In genomic region chr3:81684739-81685395, GRCh38 we compare ENCODE assay signal across 16 cellular contexts.
DNase-seq lines count a peak whose midpoint lies in the region; ATAC-seq and TF ChIP-seq lines count a peak whose summit lies in the region.
"Had no signal": no experiment of that assay in that cellular context is flagged by ENCODE, and none has a peak within 500 bp of the region (broad histone marks: within the 10 kb centered on the region; RNA-seq: fewer than 3 reads in every experiment).

No MANE protein-coding gene starts in this region.

- no peaks in the 10 kb centered on the region for H3F3A ChIP-seq in GM23338 (replicated peaks; ENCODE audit: low read depth)

- no peaks in the 10 kb centered on the region for H3K36me3 ChIP-seq in GM23338 (ENCODE audit: insufficient read depth)
- peaks cover 0 to 27% of the 10 kb centered on the region in 2 donors for H3K36me3 ChIP-seq in gastrocnemius medialis

- H3K27me3 ChIP-seq in GM23338 (ENCODE audit: insufficient read depth) = no peaks in the 10 kb centered on the region
- H3K27me3 ChIP-seq in gastrocnemius medialis = no peaks in the 10 kb centered on the region

- no peak for TF ChIP-seq POLR2A in gastrocnemius medialis (IDR thresholded peaks at IDR 0.05)

- intact Hi-C loops in gastrocnemius medialis (cut with DNase I; ENCODE audit: low total_unique reads) = no loop called here

- no peak overlapping the region for H2AFZ ChIP-seq in GM23338

- no peaks in the 10 kb centered on the region for H3K9me3 Mint-ChIP-seq in GM23338
- H3K9me3 Mint-ChIP-seq: activated CD4-positive, alpha-beta memory T cell treated with anti-CD3 and anti-CD28 coated beads for 36 hours had no signal

- TF ChIP-seq CTCF in GM23338 (conservative IDR thresholded peaks at IDR 0.05; ENCODE audit: low read depth in 2 of 2) (no peak), foreskin fibroblast (IDR thresholded peaks at IDR 0.05; ENCODE audit: low read depth, low read length) (no peak), gastrocnemius medialis (IDR thresholded peaks at IDR 0.05 in 4 of 5, conservative IDR thresholded peaks at IDR 0.05 in 1 of 5) (no peak)

- H3K27ac ChIP-seq in GM23338 (ENCODE audit: low read depth) (no peak overlapping the region), gastrocnemius medialis (peak overlapping the region in 3 of 4 donors; percentile 29 to 79 (median 50))
- H3K27ac ChIP-seq: coronary artery had no signal

- H3K9me2 ChIP-seq in GM23338 (ENCODE audit: insufficient read depth) = no peaks in the 10 kb centered on the region

- no peaks in the 10 kb centered on the region for H3K27me3 Mint-ChIP-seq in GM23338 (ENCODE audit: insufficient read depth, low read depth, poor library complexity)
- H3K27me3 Mint-ChIP-seq: activated CD4-positive, alpha-beta memory T cell treated with anti-CD3 and anti-CD28 coated beads for 36 hours; progenitor cell of endocrine pancreas had no signal

- H4K20me1 ChIP-seq in GM23338 (replicated peaks; ENCODE audit: insufficient read depth) = no peaks in the 10 kb centered on the region

- H3K27ac Mint-ChIP-seq in GM23338 = peak overlapping the region; percentile 15; the same call in 1 of the 2 replicates
- H3K27ac Mint-ChIP-seq: activated CD4-positive, alpha-beta memory T cell treated with anti-CD3 and anti-CD28 coated beads for 36 hours; mesothelial cell of epicardium; progenitor cell of endocrine pancreas had no signal

- H3K9me3 ChIP-seq in gastrocnemius medialis = no peaks in the 10 kb centered on the region

- ATAC-seq in GM23338 (no peak), gastrocnemius medialis (peak; percentile 79 to 91), HG03460 (IDR thresholded peaks at IDR 0.05; ENCODE audit: unreplicated experiment) (no peak)

- no peaks in the 10 kb centered on the region for H3K4me1 Mint-ChIP-seq in GM23338
- H3K4me1 Mint-ChIP-seq: mesothelial cell of epicardium had no signal

- DNase-seq in GM23338 (ENCODE audit: low spot score) (no peak), RKO (ENCODE audit: low spot score) (peak; percentile 32), foreskin fibroblast (peak; percentile 10 to 41), gastrocnemius medialis (peak in 1 of 2 donors; percentile 19), NCI-H2107 treated with DMSO at 0.1 percent for 48 hours (lab: John Stamatoyannopoulos, UW; ENCODE audit: unreplicated experiment) (no peak), NCI-H345 treated with DMSO at 0.1 percent for 48 hours (lab: John Stamatoyannopoulos, UW; ENCODE audit: unreplicated experiment) (no peak)
- DNase-seq: activated CD4-positive, alpha-beta memory T cell treated with anti-CD3 and anti-CD28 coated beads for 36 hours; activated naive CD4-positive, alpha-beta T cell treated with Interleukin-2 at 50 U/mL for 16 hours; DMS 273 treated with DMSO at 0.1 percent for 48 hours; NCI-H1092 treated with DMSO at 0.1 percent for 48 hours; NCI-H774; SW 1271 had no signal

- no peak overlapping the region for H3K4me3 Mint-ChIP-seq in GM23338
- H3K4me3 Mint-ChIP-seq: activated CD4-positive, alpha-beta memory T cell treated with anti-CD3 and anti-CD28 coated beads for 36 hours; mesothelial cell of epicardium had no signal

- H3K79me2 ChIP-seq in GM23338 (replicated peaks; ENCODE audit: insufficient read depth) = no peaks in the 10 kb centered on the region

- H3K36me3 Mint-ChIP-seq in GM23338 (ENCODE audit: low read depth) = no peaks in the 10 kb centered on the region
- H3K36me3 Mint-ChIP-seq: mesothelial cell of epicardium had no signal

- no peak overlapping the region for H3K4me2 ChIP-seq in GM23338

- in situ Hi-C loops in gastrocnemius medialis (cut with MboI; ENCODE audit: low sequenced_read_pairs in 4 of 4) = no loop called here

- H3K4me3 ChIP-seq in GM23338 (no peak overlapping the region), foreskin fibroblast (ENCODE audit: low read depth in 1 of 2, low read length in 2 of 2) (no peak overlapping the region), gastrocnemius medialis (no peak overlapping the region)
- H3K4me3 ChIP-seq: coronary artery had no signal

- H3K4me1 ChIP-seq in GM23338 (ENCODE audit: insufficient read depth) = no peaks in the 10 kb centered on the region
- H3K4me1 ChIP-seq in gastrocnemius medialis = peaks cover 5 to 28% of the 10 kb centered on the region in 2 donors

TF ChIP-seq in GM23338, 12 proteins besides CTCF, POLR2A, EP300 and RAD21 (continues in another document):
- no peak for TF ChIP-seq ZNF331 (CRISPR knock-in tag; IDR thresholded peaks at IDR 0.05; ENCODE audit: low read depth)
- no peak for TF ChIP-seq STAT1 (IDR thresholded peaks at IDR 0.05; ENCODE audit: unreplicated experiment)
- TF ChIP-seq EZH2 (IDR thresholded peaks at IDR 0.05; ENCODE audit: low read depth, unreplicated experiment) = no peak
- no peak for TF ChIP-seq CREB1 (CRISPR knock-in tag; IDR thresholded peaks at IDR 0.05; ENCODE audit: low read depth)
- no peak for TF ChIP-seq ZNF114 (CRISPR knock-in tag; IDR thresholded peaks at IDR 0.05)
- TF ChIP-seq ETS1 (IDR thresholded peaks at IDR 0.05) = no peak
- TF ChIP-seq POLR2AphosphoS5 (IDR thresholded peaks at IDR 0.05; ENCODE audit: low read depth) = no peak
- no peak for TF ChIP-seq JUNB (IDR thresholded peaks at IDR 0.05; ENCODE audit: unreplicated experiment)
- no peak for TF ChIP-seq NANOG (IDR thresholded peaks at IDR 0.05; ENCODE audit: borderline replicate concordance)
- no peak for TF ChIP-seq REST (IDR thresholded peaks at IDR 0.05; ENCODE audit: unreplicated experiment)

Comparison
In these comparisons a context has a peak if more than half of its experiments do, and no peak if none do; other contexts are left out.
1. ATAC-seq: peak in gastrocnemius medialis (2 of 2); none in GM23338 (single experiment) and HG03460 (single experiment).
2. DNase-seq: peak in RKO (single experiment) and foreskin fibroblast (2 of 2); none in GM23338 (single experiment), NCI-H2107 treated with DMSO at 0.1 percent for 48 hours (single experiment) and NCI-H345 treated with DMSO at 0.1 percent for 48 hours (single experiment).